9 cellular contexts compared by ENCODE assay signal in genomic region chr15:90703455-90703854, GRCh38.
"Had no signal": no experiment of that assay in that cellular context is flagged by ENCODE, and none has a peak within 500 bp of the region (broad histone marks: within the 10 kb centered on the region; RNA-seq: fewer than 3 reads in every experiment).

No MANE protein-coding gene starts in this region.

- H3K27ac ChIP-seq: GM23248 had no signal

- DNase-seq: GM23248, GOT3, H7, H9, HCEC 1CT, HFFc6 had no signal

- H3K4me3 Mint-ChIP-seq: H9, HFFc6 had no signal

- H3K4me3 ChIP-seq: GM23248 had no signal

- ATAC-seq: HCT116 had no signal

- FAIRE-seq: H1, H54 had no signal

- H3K9ac ChIP-seq: GM23248 had no signal

- H3K27ac Mint-ChIP-seq: HFFc6 had no signal

- H3K9me3 Mint-ChIP-seq: H9, HFFc6 had no signal

- H2AFZ ChIP-seq: GM23248 had no signal
